ENCODE assay signal across 20 cellular contexts in the genomic region with DNA sequence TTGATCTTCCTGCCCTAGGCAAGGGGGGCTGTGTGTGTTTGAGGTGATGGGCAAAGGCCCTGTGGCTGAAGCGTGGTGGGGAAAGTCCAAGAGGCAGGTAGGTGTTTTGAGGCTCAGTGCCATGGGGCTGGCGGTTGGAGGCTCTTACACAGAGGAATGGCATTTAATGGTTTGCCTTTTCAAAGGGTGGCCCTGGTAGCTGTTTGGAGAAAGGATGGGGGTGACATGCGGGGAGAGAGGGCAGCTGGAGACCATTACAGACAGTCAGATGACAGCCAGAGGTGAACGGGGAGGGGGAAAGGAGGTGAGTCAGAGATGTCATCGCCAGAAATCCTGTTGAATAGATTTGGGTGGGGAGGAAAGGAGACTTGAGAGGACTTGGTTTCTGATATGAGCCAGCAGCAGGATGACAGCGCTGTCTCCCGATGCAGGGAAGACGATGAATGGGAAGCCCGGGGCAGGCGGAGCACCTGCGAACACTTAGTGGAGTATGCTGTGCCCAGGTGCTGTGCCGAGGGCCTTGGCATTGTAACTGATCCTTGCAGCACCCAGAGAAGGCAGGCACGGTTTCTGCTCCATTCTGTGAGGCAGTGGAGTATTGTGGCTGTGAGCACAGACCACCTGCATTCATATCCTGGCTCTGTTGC. TPM values are rescaled to one million over a fixed set of nuclear protein-coding genes. Genes with fewer than 3 reads are reported as not detected.
A peak's percentile ranks its signal among the peaks of the same experiment; 100 is the strongest.
DNase-seq lines count a peak whose midpoint lies in the region; ATAC-seq and TF ChIP-seq lines count a peak whose summit lies in the region.
"Had no signal": no experiment of that assay in that cellular context is flagged by ENCODE, and none has a peak within 500 bp of the region (broad histone marks: within the 10 kb centered on the region; RNA-seq: fewer than 3 reads in every experiment).

No MANE protein-coding gene starts in this region.

- peaks cover 19% of the 10 kb centered on the region for H3K27me3 Mint-ChIP-seq in CD4-positive, CD25-positive, alpha-beta regulatory T cell
- H3K27me3 Mint-ChIP-seq in CD4-positive, alpha-beta memory T cell, result no peaks in the 10 kb centered on the region
- H3K27me3 Mint-ChIP-seq in endothelial cell (ENCODE audit: unreplicated experiment), result peaks cover 6% of the 10 kb centered on the region

- H3K4me2 ChIP-seq in hepatocyte, result no peak overlapping the region

- no peak overlapping the region for H3K4me3 ChIP-seq in CD4-positive, CD25-positive, alpha-beta regulatory T cell (ENCODE audit: low read depth, low read length)
- no peak overlapping the region for H3K4me3 ChIP-seq in CD4-positive, alpha-beta memory T cell (ENCODE audit: low read length in 2 of 2)
- H3K4me3 ChIP-seq in hepatocyte, result no peak overlapping the region
- H3K4me3 ChIP-seq: colonic mucosa had no signal

- H3K36me3 Mint-ChIP-seq in CD4-positive, CD25-positive, alpha-beta regulatory T cell, result peaks cover 16% of the 10 kb centered on the region
- H3K36me3 Mint-ChIP-seq in CD4-positive, alpha-beta memory T cell, result peaks cover 5 to 15% of the 10 kb centered on the region in 2 donors
- peaks cover 24% of the 10 kb centered on the region for H3K36me3 Mint-ChIP-seq in endothelial cell (ENCODE audit: low read depth, unreplicated experiment)
- H3K36me3 Mint-ChIP-seq: natural killer cell treated with Interleukin-12 subunit alpha and Interleukin-12 subunit beta and Interleukin-15 and Interleukin-18, amount 100 ng/mL, for 72 hours had no signal

- CTCF ChIA-PET in CD4-positive, alpha-beta memory T cell (lab: Charles Lee; ENCODE audit: partially characterized antibody), result interaction anchor here (0.8 to 1.5 kb wide), 2 partner anchors 64 to 126 kb away, joined by 3 read pairs; no protein-coding TSS in a partner anchor

- peaks cover 3% of the 10 kb centered on the region for H3K79me2 ChIP-seq in hepatocyte

- H4K20me1 ChIP-seq in hepatocyte (ENCODE audit: insufficient read depth, poor library complexity, severe bottlenecking), result no peaks in the 10 kb centered on the region

- no peak for ATAC-seq in CD4-positive, CD25-positive, alpha-beta regulatory T cell (ENCODE audit: low read depth in 2 of 2)
- ATAC-seq in GM21526 (IDR thresholded peaks at IDR 0.05; ENCODE audit: low FRiP score, unreplicated experiment) (no peak), GM19455 (IDR thresholded peaks at IDR 0.05; ENCODE audit: unreplicated experiment) (no peak)
- ATAC-seq: natural killer cell treated with Interleukin-12 subunit alpha and Interleukin-12 subunit beta and Interleukin-15 and Interleukin-18, amount 100 ng/mL, for 72 hours had no signal

- H3K27ac Mint-ChIP-seq in CD4-positive, CD25-positive, alpha-beta regulatory T cell, result peak overlapping the region in 2 of 3 donors; percentile 72
- peak overlapping the region in 4 of 7 donors; percentile 25 to 67 (median 64) for H3K27ac Mint-ChIP-seq in CD4-positive, alpha-beta memory T cell
- H3K27ac Mint-ChIP-seq in endothelial cell (ENCODE audit: unreplicated experiment), result no peak overlapping the region
- H3K27ac Mint-ChIP-seq: B cell; memory B cell; natural killer cell treated with Interleukin-12 subunit alpha and Interleukin-12 subunit beta and Interleukin-15 and Interleukin-18, amount 100 ng/mL, for 72 hours had no signal

- H3K4me1 Mint-ChIP-seq in CD4-positive, CD25-positive, alpha-beta regulatory T cell, result peaks cover 26 to 93% (median 50%) of the 10 kb centered on the region in 4 donors
- peaks cover 65 to 90% (median 74%) of the 10 kb centered on the region in 4 donors for H3K4me1 Mint-ChIP-seq in CD4-positive, alpha-beta memory T cell
- H3K4me1 Mint-ChIP-seq in endothelial cell (ENCODE audit: unreplicated experiment), result peaks cover 17% of the 10 kb centered on the region

- H2AFZ ChIP-seq in hepatocyte, result no peak overlapping the region

- 81% methylated on average over 13 of the region's 13 CpGs for WGBS in hepatocyte (ENCODE audit: low lambda C conversion rate, missing lambda C conversion rate)

- H3K4me3 Mint-ChIP-seq in CD4-positive, CD25-positive, alpha-beta regulatory T cell, result no peak overlapping the region
- peak overlapping the region in 1 of 8 donors; percentile 26 for H3K4me3 Mint-ChIP-seq in CD4-positive, alpha-beta memory T cell
- peak overlapping the region; percentile 13 for H3K4me3 Mint-ChIP-seq in endothelial cell (ENCODE audit: unreplicated experiment)
- H3K4me3 Mint-ChIP-seq: B cell; memory B cell; natural killer cell treated with Interleukin-12 subunit alpha and Interleukin-12 subunit beta and Interleukin-15 and Interleukin-18, amount 100 ng/mL, for 72 hours; T-helper 1 cell treated with Interleukin-12 subunit alpha and Interleukin-12 subunit beta and Interleukin-4 antibody, amounts not matched to agents 30 μg/mL and 1 μg/mL, for 36 hours had no signal

- H3K9me2 ChIP-seq in hepatocyte (replicated peaks; ENCODE audit: insufficient read depth), result no peaks in the 10 kb centered on the region

- no peaks in the 10 kb centered on the region for H3K36me3 ChIP-seq in CD4-positive, CD25-positive, alpha-beta regulatory T cell (ENCODE audit: control insufficient read depth, insufficient read depth, low read length)
- no peaks in the 10 kb centered on the region for H3K36me3 ChIP-seq in CD4-positive, alpha-beta memory T cell (ENCODE audit: insufficient read depth, low read length)
- H3K36me3 ChIP-seq in hepatocyte (replicated peaks; ENCODE audit: insufficient read depth, low read depth), result no peaks in the 10 kb centered on the region
- H3K36me3 ChIP-seq: colonic mucosa, WERI-Rb-1 had no signal

- intact Hi-C loops in CD4-positive, alpha-beta memory T cell (cut with micrococcal nuclease), result no loop called here

- H3K9me3 ChIP-seq in CD4-positive, CD25-positive, alpha-beta regulatory T cell (ENCODE audit: control insufficient read depth in 2 of 2, low read length in 2 of 2), result no peaks in the 10 kb centered on the region
- no peaks in the 10 kb centered on the region for H3K9me3 ChIP-seq in CD4-positive, alpha-beta memory T cell (ENCODE audit: control insufficient read depth in 1 of 2, low read length in 2 of 2)
- no peaks in the 10 kb centered on the region for H3K9me3 ChIP-seq in hepatocyte (ENCODE audit: low read depth)
- H3K9me3 ChIP-seq: colonic mucosa had no signal

- DNase-seq in CD4-positive, CD25-positive, alpha-beta regulatory T cell, result no peak
- DNase-seq in CD4-positive, alpha-beta memory T cell, result no peak
- DNase-seq in NCI-H2196 treated with DMSO at 0.1 percent for 48 hours (lab: John Stamatoyannopoulos, UW; ENCODE audit: unreplicated experiment) (peak; percentile 28), endothelial cell (ENCODE audit: low spot score) (no peak), hepatocyte (ENCODE audit: low spot score) (no peak)
- DNase-seq: anterior cingulate cortex; colonic mucosa; GF-D8; Kasumi-1; NCI-H1417 treated with DMSO at 0.1 percent for 48 hours; NCI-H226; NK-92 treated with Interleukin-12 subunit alpha and Interleukin-12 subunit beta, amount 100 ng/mL, for 24 hours; stimulated activated CD4-positive, alpha-beta T cell treated with anti-CD3 and anti-CD28 coated beads, Interleukin-2, amount 100 ng/mL, for 48 hours; WERI-Rb-1 had no signal

- H3K27ac ChIP-seq in CD4-positive, CD25-positive, alpha-beta regulatory T cell (ENCODE audit: insufficient read depth, low read length, poor library complexity, severe bottlenecking), result no peak overlapping the region
- no peak overlapping the region for H3K27ac ChIP-seq in CD4-positive, alpha-beta memory T cell (ENCODE audit: low read depth, low read length)
- no peak overlapping the region for H3K27ac ChIP-seq in hepatocyte
- H3K27ac ChIP-seq: colonic mucosa, WERI-Rb-1 had no signal

- H3K9me3 Mint-ChIP-seq in CD4-positive, CD25-positive, alpha-beta regulatory T cell, result peaks cover 0 to 2% (median 0%) of the 10 kb centered on the region in 7 donors
- no peaks in the 10 kb centered on the region for H3K9me3 Mint-ChIP-seq in CD4-positive, alpha-beta memory T cell
- H3K9me3 Mint-ChIP-seq in endothelial cell (ENCODE audit: unreplicated experiment), result no peaks in the 10 kb centered on the region
- H3K9me3 Mint-ChIP-seq: natural killer cell treated with Interleukin-12 subunit alpha and Interleukin-12 subunit beta and Interleukin-15 and Interleukin-18, amount 100 ng/mL, for 72 hours had no signal

- H3K4me1 ChIP-seq in CD4-positive, CD25-positive, alpha-beta regulatory T cell (ENCODE audit: control insufficient read depth, insufficient read depth, low read length, poor library complexity, severe bottlenecking), result peaks cover 38% of the 10 kb centered on the region
- peaks cover 86% of the 10 kb centered on the region for H3K4me1 ChIP-seq in CD4-positive, alpha-beta memory T cell (ENCODE audit: insufficient read depth, low read length)
- peaks cover 20% of the 10 kb centered on the region for H3K4me1 ChIP-seq in hepatocyte (ENCODE audit: insufficient read depth)
- H3K4me1 ChIP-seq: colonic mucosa had no signal

- no peaks in the 10 kb centered on the region for H3K27me3 ChIP-seq in CD4-positive, CD25-positive, alpha-beta regulatory T cell (ENCODE audit: control insufficient read depth, insufficient read depth, low read length)
- no peaks in the 10 kb centered on the region for H3K27me3 ChIP-seq in CD4-positive, alpha-beta memory T cell (ENCODE audit: insufficient read depth, low read length)
- no peaks in the 10 kb centered on the region for H3K27me3 ChIP-seq in hepatocyte
- H3K27me3 ChIP-seq: colonic mucosa had no signal

- POLR2A ChIA-PET in CD4-positive, alpha-beta memory T cell (lab: Charles Lee; ENCODE audit: partially characterized antibody), result no interaction called here

- TF ChIP-seq CTCF in endothelial cell (IDR thresholded peaks at IDR 0.05; ENCODE audit: unreplicated experiment), result no peak
- TF ChIP-seq CTCF in hepatocyte (IDR thresholded peaks at IDR 0.05; ENCODE audit: poor library complexity), result no peak

RNA-seq across cellular contexts. Expression of a gene that starts 56.3 kb away (rescaled TPM):
- total RNA-seq in CD4-positive, CD25-positive, alpha-beta regulatory T cell, result 15.1 TPM
- polyA plus RNA-seq in CD4-positive, CD25-positive, alpha-beta regulatory T cell, result 1 to 10 TPM; 3.1 to 3.5 (median 3.3) TPM
- 10 to 100 TPM; 42.6 to 45.1 TPM for total RNA-seq in CD4-positive, alpha-beta memory T cell
- 10 to 100 TPM in 1 of 2 donors, 1 to 10 TPM in 1; 3.6 to 10.4 TPM for polyA plus RNA-seq in CD4-positive, alpha-beta memory T cell
- total RNA-seq in endothelial cell (ENCODE audit: unreplicated experiment) (29.1 TPM), hepatocyte (19.9 and 20.6 TPM in 2 replicates)
- polyA plus RNA-seq in hepatocyte, result 24.6 and 29.3 TPM in 2 replicates
